Comparison of ENCODE assay signal across 18 cellular contexts in the genomic region with DNA sequence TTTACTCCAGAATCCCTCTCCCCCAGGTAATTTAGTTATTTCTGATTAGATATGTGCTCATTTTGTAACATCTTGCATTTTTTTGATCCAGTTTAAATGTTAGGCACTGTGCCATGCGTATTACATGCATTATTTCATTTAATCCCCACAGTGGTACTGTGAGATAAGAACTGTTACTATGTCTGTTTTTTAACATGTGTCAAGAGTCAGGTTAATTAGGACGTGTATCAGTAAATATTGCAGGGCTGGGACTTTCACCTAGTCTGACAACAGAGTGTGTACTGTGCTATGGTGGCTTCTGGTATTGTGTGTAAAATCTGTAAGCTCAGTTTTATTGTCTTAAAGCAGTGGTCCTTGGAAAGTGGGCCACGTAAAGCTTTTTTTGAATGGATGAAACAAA.
"Had no signal": no experiment of that assay in that cellular context is flagged by ENCODE, and none has a peak within 500 bp of the region (broad histone marks: within the 10 kb centered on the region; RNA-seq: fewer than 3 reads in every experiment).

No MANE protein-coding gene starts in this region.

- H3K27ac ChIP-seq: adrenal gland, body of pancreas, lower lobe of right lung, upper lobe of left lung, WERI-Rb-1 had no signal

- H3K9me3 ChIP-seq: adrenal gland, body of pancreas, lower lobe of right lung, upper lobe of left lung had no signal

- H3K27me3 ChIP-seq: adrenal gland, body of pancreas, upper lobe of left lung had no signal

- H3K27me3 Mint-ChIP-seq: activated naive CD4-positive, alpha-beta T cell treated with anti-CD3 and anti-CD28 coated beads, Interleukin-2, amount 10 ng/mL, durations not matched to agents 7 days and 5 days; activated T-helper 17 cell treated with anti-CD3 and anti-CD28 coated beads, Interleukin-2, amount 50 U/mL, for 72 hours; central memory CD8-positive, alpha-beta T cell; naive B cell; stimulated activated naive CD8-positive, alpha-beta T cell treated with anti-CD3 and anti-CD28 coated beads, Interleukin-15, Interleukin-2, amounts not matched to agents 100 ng/mL and 50 ng/mL, for 24 hours; T-cell had no signal

- ATAC-seq: activated T-helper 17 cell treated with anti-CD3 and anti-CD28 coated beads, Interleukin-2, amount 50 U/mL, for 72 hours; body of pancreas; lower lobe of right lung; right cardiac atrium; T-cell had no signal

- H3K4me3 ChIP-seq: adrenal gland, body of pancreas, lower lobe of right lung, upper lobe of left lung had no signal

- H3K9me3 Mint-ChIP-seq: activated naive CD4-positive, alpha-beta T cell treated with anti-CD3 and anti-CD28 coated beads, Interleukin-2, amount 10 ng/mL, durations not matched to agents 7 days and 5 days; activated T-helper 17 cell treated with anti-CD3 and anti-CD28 coated beads, Interleukin-2, amount 50 U/mL, for 72 hours; central memory CD8-positive, alpha-beta T cell; naive B cell; stimulated activated naive CD8-positive, alpha-beta T cell treated with anti-CD3 and anti-CD28 coated beads, Interleukin-15, Interleukin-2, amounts not matched to agents 100 ng/mL and 50 ng/mL, for 24 hours; T-cell had no signal

- DNase-seq: activated CD4-positive, alpha-beta T cell treated with anti-CD3 and anti-CD28 coated beads for 4 hours; activated CD8-positive, alpha-beta memory T cell treated with anti-CD3 and anti-CD28 coated beads for 24 hours; activated naive CD4-positive, alpha-beta T cell treated with anti-CD3 and anti-CD28 coated beads, Interleukin-2, amount 10 ng/mL, durations not matched to agents 7 days and 5 days; adrenal gland; body of pancreas; effector memory CD4-positive, alpha-beta T cell; kidney glomerular epithelial cell; lower lobe of right lung; naive B cell; right cardiac atrium; stimulated activated CD4-positive, alpha-beta T cell treated with anti-CD3 and anti-CD28 coated beads, Interleukin-2, amount 100 ng/mL, for 48 hours; T-cell; T1000; upper lobe of left lung; WERI-Rb-1 had no signal

- H3K4me3 Mint-ChIP-seq: activated naive CD4-positive, alpha-beta T cell treated with anti-CD3 and anti-CD28 coated beads, Interleukin-2, amount 10 ng/mL, durations not matched to agents 7 days and 5 days; activated T-helper 17 cell treated with anti-CD3 and anti-CD28 coated beads, Interleukin-2, amount 50 U/mL, for 72 hours; central memory CD8-positive, alpha-beta T cell; naive B cell; stimulated activated naive CD8-positive, alpha-beta T cell treated with anti-CD3 and anti-CD28 coated beads, Interleukin-15, Interleukin-2, amounts not matched to agents 100 ng/mL and 50 ng/mL, for 24 hours; T-cell had no signal

- H3K36me3 ChIP-seq: adrenal gland, lower lobe of right lung, upper lobe of left lung had no signal

- H3K36me3 Mint-ChIP-seq: naive B cell had no signal

- H3K27ac Mint-ChIP-seq: activated naive CD4-positive, alpha-beta T cell treated with anti-CD3 and anti-CD28 coated beads, Interleukin-2, amount 10 ng/mL, durations not matched to agents 7 days and 5 days; activated T-helper 17 cell treated with anti-CD3 and anti-CD28 coated beads, Interleukin-2, amount 50 U/mL, for 72 hours; stimulated activated naive CD8-positive, alpha-beta T cell treated with anti-CD3 and anti-CD28 coated beads, Interleukin-15, Interleukin-2, amounts not matched to agents 100 ng/mL and 50 ng/mL, for 24 hours; T-cell had no signal
